Comparison of ENCODE assay signal across 10 cellular contexts in the genomic region with DNA sequence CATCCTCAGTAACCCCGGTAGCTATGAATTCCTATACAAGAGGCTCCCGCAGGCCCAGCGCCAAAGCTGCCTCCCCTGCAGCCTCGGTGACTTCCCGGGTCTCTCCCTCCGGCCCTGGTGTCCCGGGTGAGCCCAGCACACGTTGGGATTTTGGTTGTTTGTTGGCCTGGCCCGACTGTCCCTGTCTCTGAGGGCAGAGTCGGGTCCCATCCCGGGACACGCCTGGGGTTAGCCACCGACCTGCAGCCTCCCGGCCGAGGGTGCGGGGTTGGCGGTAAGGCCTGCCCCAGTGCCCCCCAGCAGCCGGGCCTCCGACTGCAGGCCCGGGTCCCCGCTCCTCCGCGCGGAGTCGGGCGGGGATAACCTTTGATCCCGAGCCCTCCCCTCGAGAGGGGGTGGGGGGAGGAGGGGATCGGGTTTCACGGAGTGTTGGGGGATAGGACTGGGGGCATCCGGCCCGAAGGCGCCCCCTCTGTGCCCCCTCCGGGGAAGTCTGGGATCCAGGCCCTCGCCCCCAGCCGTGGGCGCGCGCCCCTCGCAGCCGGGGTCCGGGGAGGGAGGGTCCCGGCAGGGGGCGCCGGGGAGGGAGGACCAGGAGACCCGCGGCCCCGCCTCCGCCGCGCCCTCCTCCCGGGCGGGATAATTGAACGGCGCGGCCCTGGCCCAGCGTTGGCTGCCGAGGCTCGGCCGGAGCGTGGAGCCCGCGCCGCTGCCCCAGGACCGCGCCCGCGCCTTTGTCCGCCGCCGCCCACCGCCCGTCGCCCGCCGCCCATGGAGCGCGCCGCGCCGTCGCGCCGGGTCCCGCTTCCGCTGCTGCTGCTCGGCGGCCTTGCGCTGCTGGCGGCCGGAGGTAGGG. TPM values are rescaled to one million over a fixed set of nuclear protein-coding genes. Genes with fewer than 3 reads are reported as not detected.
DNase-seq lines count a peak whose midpoint lies in the region; ATAC-seq, FAIRE-seq and TF ChIP-seq lines count a peak whose summit lies in the region.
"Had no signal": no experiment of that assay in that cellular context is flagged by ENCODE, and none has a peak within 500 bp of the region (broad histone marks: within the 10 kb centered on the region; RNA-seq: fewer than 3 reads in every experiment).

A gene with protein sequence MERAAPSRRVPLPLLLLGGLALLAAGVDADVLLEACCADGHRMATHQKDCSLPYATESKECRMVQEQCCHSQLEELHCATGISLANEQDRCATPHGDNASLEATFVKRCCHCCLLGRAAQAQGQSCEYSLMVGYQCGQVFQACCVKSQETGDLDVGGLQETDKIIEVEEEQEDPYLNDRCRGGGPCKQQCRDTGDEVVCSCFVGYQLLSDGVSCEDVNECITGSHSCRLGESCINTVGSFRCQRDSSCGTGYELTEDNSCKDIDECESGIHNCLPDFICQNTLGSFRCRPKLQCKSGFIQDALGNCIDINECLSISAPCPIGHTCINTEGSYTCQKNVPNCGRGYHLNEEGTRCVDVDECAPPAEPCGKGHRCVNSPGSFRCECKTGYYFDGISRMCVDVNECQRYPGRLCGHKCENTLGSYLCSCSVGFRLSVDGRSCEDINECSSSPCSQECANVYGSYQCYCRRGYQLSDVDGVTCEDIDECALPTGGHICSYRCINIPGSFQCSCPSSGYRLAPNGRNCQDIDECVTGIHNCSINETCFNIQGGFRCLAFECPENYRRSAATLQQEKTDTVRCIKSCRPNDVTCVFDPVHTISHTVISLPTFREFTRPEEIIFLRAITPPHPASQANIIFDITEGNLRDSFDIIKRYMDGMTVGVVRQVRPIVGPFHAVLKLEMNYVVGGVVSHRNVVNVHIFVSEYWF (plus strand): TSS at position 669 of the 856 bp plus-strand sequence. CDS start 103 bp downstream, at position 772.

- no peaks in the 10 kb centered on the region for H3K36me3 ChIP-seq in CD8-positive, alpha-beta T cell (ENCODE audit: insufficient read depth, low read length)
- H3K36me3 ChIP-seq in endodermal cell (ENCODE audit: control insufficient read depth, insufficient read depth, low read length) (peaks cover 12% of the 10 kb centered on the region), mucosa of descending colon (ENCODE audit: low read depth) (no peaks in the 10 kb centered on the region)
- no peaks in the 10 kb centered on the region for H3K36me3 ChIP-seq in CD8-positive, alpha-beta memory T cell (ENCODE audit: insufficient read depth, low read length)

- H3K9me3 Mint-ChIP-seq in CD8-positive, alpha-beta T cell = no peaks in the 10 kb centered on the region
- no peaks in the 10 kb centered on the region for H3K9me3 Mint-ChIP-seq in endodermal cell
- H3K9me3 Mint-ChIP-seq in CD8-positive, alpha-beta memory T cell = no peaks in the 10 kb centered on the region

- no peak for DNase-seq in CD8-positive, alpha-beta T cell
- peak; percentile 65 for DNase-seq in NCI-H2171 (lab: John Stamatoyannopoulos, UW)
- DNase-seq in endodermal cell = peak; percentile 91
- DNase-seq in mucosa of descending colon = peak in 2 of 3 donors; percentile 35 to 52
- DNase-seq in urothelium cell line (ENCODE audit: low spot score) = peak; percentile 80
- DNase-seq in CD8-positive, alpha-beta memory T cell = no peak
- DNase-seq in GDM1 (lab: John Stamatoyannopoulos, UW) = no peak

- intact Hi-C loops in CD8-positive, alpha-beta T cell (cut with DNase I, micrococcal nuclease) = no loop called here
- intact Hi-C loops in mucosa of descending colon (cut with DNase I, micrococcal nuclease) = no loop called here

- peak within 1 kb of the TSS; percentile 29 for H3K4me3 Mint-ChIP-seq in CD8-positive, alpha-beta T cell
- peak within 1 kb of the TSS; percentile 83 for H3K4me3 Mint-ChIP-seq in endodermal cell
- peak within 1 kb of the TSS in 1 of 7 donors; percentile 23 for H3K4me3 Mint-ChIP-seq in CD8-positive, alpha-beta memory T cell

- no peaks in the 10 kb centered on the region for H3K36me3 Mint-ChIP-seq in CD8-positive, alpha-beta T cell
- peaks cover 9% of the 10 kb centered on the region for H3K36me3 Mint-ChIP-seq in endodermal cell (ENCODE audit: low read depth)
- H3K36me3 Mint-ChIP-seq in CD8-positive, alpha-beta memory T cell = peaks cover 0 to 2% (median 0%) of the 10 kb centered on the region in 3 donors

- POLR2A ChIA-PET in CD8-positive, alpha-beta T cell (lab: Charles Lee) = no interaction called here
- POLR2A ChIA-PET in CD8-positive, alpha-beta memory T cell (lab: Charles Lee) = interaction anchor here (0.6 kb wide), 1 partner anchor 848 kb away, joined by 5 read pairs; no protein-coding TSS in a partner anchor

- no peak within 1 kb of the TSS for H3K27ac Mint-ChIP-seq in CD8-positive, alpha-beta T cell
- peak within 1 kb of the TSS; percentile 95 for H3K27ac Mint-ChIP-seq in endodermal cell
- H3K27ac Mint-ChIP-seq in CD8-positive, alpha-beta memory T cell = no peak within 1 kb of the TSS

- peak; percentile 88 for FAIRE-seq in urothelium cell line (lab: Jason Lieb, UNC)
- FAIRE-seq: islet of Langerhans had no signal

- peaks cover 49% of the 10 kb centered on the region for H3K27me3 Mint-ChIP-seq in CD8-positive, alpha-beta T cell (ENCODE audit: low read depth)
- peaks cover 5% of the 10 kb centered on the region for H3K27me3 Mint-ChIP-seq in endodermal cell (ENCODE audit: insufficient read depth)
- peaks cover 15 to 62% of the 10 kb centered on the region in 2 donors for H3K27me3 Mint-ChIP-seq in CD8-positive, alpha-beta memory T cell

- H3K4me1 ChIP-seq in CD8-positive, alpha-beta T cell (ENCODE audit: insufficient read depth, low read length) = no peaks in the 10 kb centered on the region
- peaks cover 3% of the 10 kb centered on the region for H3K4me1 ChIP-seq in endodermal cell (ENCODE audit: control insufficient read depth, insufficient read depth, low read length)
- peaks cover 5% of the 10 kb centered on the region for H3K4me1 ChIP-seq in mucosa of descending colon (ENCODE audit: low read depth)
- H3K4me1 ChIP-seq in CD8-positive, alpha-beta memory T cell (ENCODE audit: insufficient read depth, low read length) = no peaks in the 10 kb centered on the region

- peaks cover 4% of the 10 kb centered on the region for H3K4me1 Mint-ChIP-seq in CD8-positive, alpha-beta T cell (ENCODE audit: low read depth)
- H3K4me1 Mint-ChIP-seq in endodermal cell = peaks cover 30% of the 10 kb centered on the region
- peaks cover 2% of the 10 kb centered on the region in 3 donors for H3K4me1 Mint-ChIP-seq in CD8-positive, alpha-beta memory T cell

- no peak for TF ChIP-seq CTCF in CD8-positive, alpha-beta T cell (IDR thresholded peaks at IDR 0.05)
- TF ChIP-seq CTCF in endodermal cell (conservative IDR thresholded peaks at IDR 0.05) = peak; percentile 58
- no peak for TF ChIP-seq CTCF in mucosa of descending colon (IDR thresholded peaks at IDR 0.05)

- H3K27ac ChIP-seq in CD8-positive, alpha-beta T cell (ENCODE audit: low read depth, low read length) = no peak within 1 kb of the TSS
- peak within 1 kb of the TSS; percentile 85 for H3K27ac ChIP-seq in endodermal cell (ENCODE audit: low read depth, low read length)
- no peak within 1 kb of the TSS for H3K27ac ChIP-seq in CD8-positive, alpha-beta memory T cell (ENCODE audit: low read depth, low read length)
- H3K27ac ChIP-seq: HL-60 had no signal

- CTCF ChIA-PET in CD8-positive, alpha-beta T cell (lab: Charles Lee) = no interaction called here
- CTCF ChIA-PET in CD8-positive, alpha-beta memory T cell (lab: Charles Lee) = no interaction called here

- ATAC-seq in CD8-positive, alpha-beta T cell = no peak
- ATAC-seq in mucosa of descending colon = peak; percentile 45
- ATAC-seq in GM21529 (IDR thresholded peaks at IDR 0.05; ENCODE audit: unreplicated experiment) = no peak

- no peaks in the 10 kb centered on the region for H3K9me3 ChIP-seq in CD8-positive, alpha-beta T cell (ENCODE audit: low read length)
- no peaks in the 10 kb centered on the region for H3K9me3 ChIP-seq in endodermal cell (ENCODE audit: control insufficient read depth, low read length)
- H3K9me3 ChIP-seq in mucosa of descending colon = no peaks in the 10 kb centered on the region
- H3K9me3 ChIP-seq in CD8-positive, alpha-beta memory T cell (ENCODE audit: low read length) = no peaks in the 10 kb centered on the region

- 0 to 1% methylated on average over 1 to 88 of the region's 91 CpGs for whole genome bisulfite sequencing in endodermal cell (ENCODE audit: insufficient coverage in 1 of 2, insufficient read length in 1 of 2), 2 experiments

- H3K9ac ChIP-seq in endodermal cell (ENCODE audit: extremely low read depth, low read length, poor library complexity, severe bottlenecking) = peak within 1 kb of the TSS; percentile 71

- H3K4me3 ChIP-seq in CD8-positive, alpha-beta T cell (ENCODE audit: low read depth, low read length) = no peak within 1 kb of the TSS
- H3K4me3 ChIP-seq in endodermal cell (ENCODE audit: low read length) (peak within 1 kb of the TSS; percentile 96), mucosa of descending colon (no peak within 1 kb of the TSS)
- H3K4me3 ChIP-seq in CD8-positive, alpha-beta memory T cell (ENCODE audit: low read length) = no peak within 1 kb of the TSS

- H3K27me3 ChIP-seq in CD8-positive, alpha-beta T cell (ENCODE audit: insufficient read depth, low read length) = peaks cover 9% of the 10 kb centered on the region
- no peaks in the 10 kb centered on the region for H3K27me3 ChIP-seq in endodermal cell (ENCODE audit: control insufficient read depth, insufficient read depth, low read length, poor library complexity, severe bottlenecking)
- peaks cover 5% of the 10 kb centered on the region for H3K27me3 ChIP-seq in CD8-positive, alpha-beta memory T cell (ENCODE audit: insufficient read depth, low read length, poor library complexity, severe bottlenecking)

RNA-seq across cellular contexts. Expression of the gene that starts here (rescaled TPM):
- total RNA-seq in CD8-positive, alpha-beta T cell = not detected
- total RNA-seq in endodermal cell (100 to 1,000 TPM; 226 to 305 TPM), mucosa of descending colon (100 to 1,000 TPM in 1 of 3 donors, 10 to 100 TPM in 2; 34.1 to 198 (median 88.3) TPM)
- polyA plus RNA-seq in endodermal cell (2013, experiment 1 of 2) = 268 TPM
- 268 TPM for polyA plus RNA-seq in endodermal cell (2013, experiment 2 of 2)
- not detected for total RNA-seq in CD8-positive, alpha-beta memory T cell
- not detected for polyA plus RNA-seq in CD8-positive, alpha-beta memory T cell

Comparison
In these comparisons a context has a peak if more than half of its experiments do, and no peak if none do; other contexts are left out.
1. RNA of the gene that starts here (total RNA-seq): 226 to 305 TPM in endodermal cell and 34.1 to 198 TPM in mucosa of descending colon; not detected in CD8-positive, alpha-beta T cell and not detected in CD8-positive, alpha-beta memory T cell; every median in the first group is over 10 times any median in the second.
2. DNase-seq: peak in NCI-H2171 (single experiment), endodermal cell (single experiment), mucosa of descending colon (2 of 3) and urothelium cell line (single experiment); none in CD8-positive, alpha-beta T cell (0 of 7), CD8-positive, alpha-beta memory T cell (0 of 5) and GDM1 (single experiment).